In the genomic region with DNA sequence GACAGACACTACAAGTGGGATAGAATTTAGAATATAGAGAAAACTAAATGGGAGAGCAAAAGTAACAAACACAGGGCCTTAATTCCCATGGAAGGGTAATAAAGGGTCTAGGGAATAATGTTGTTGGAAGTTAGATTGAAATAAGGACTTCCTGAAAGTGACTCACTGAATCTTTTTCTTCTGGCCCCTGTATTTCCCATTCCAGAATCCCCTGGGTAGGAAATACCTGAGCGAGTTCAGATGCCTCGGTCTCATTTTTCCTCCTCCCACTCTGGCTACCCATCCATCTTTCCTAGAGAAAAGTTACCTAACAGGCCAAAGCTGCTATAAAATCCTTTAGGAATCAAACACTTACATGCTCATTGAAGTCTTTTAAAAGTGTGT, we compare ENCODE assay signal across 1 cellular context.
TF ChIP-seq lines count a peak whose summit lies in the region.

No MANE protein-coding gene starts in this region.

TF ChIP-seq in GM12878, 131 proteins besides CTCF, POLR2A, EP300 and RAD21:
- no peak for TF ChIP-seq SP1 (IDR thresholded peaks at IDR 0.05; ENCODE audit: low read depth, low read length)
- TF ChIP-seq IKZF2 (IDR thresholded peaks at IDR 0.05): 0 out of 4 replicates have a peak, but pooled peaks of 1 of the 2 experiments have one; percentile 9
- no peak for TF ChIP-seq BACH1 (IDR thresholded peaks at IDR 0.05; ENCODE audit: borderline replicate concordance)
